Comparison of ENCODE assay signal across 11 cellular contexts in genomic region chr13:27977476-27978300, GRCh38. TPM values are rescaled to one million over a fixed set of nuclear protein-coding genes. Genes with fewer than 3 reads are reported as not detected.
DNase-seq lines count a peak whose midpoint lies in the region; ATAC-seq and TF ChIP-seq lines count a peak whose summit lies in the region.
"Had no signal": no experiment of that assay in that cellular context is flagged by ENCODE, and none has a peak within 500 bp of the region (broad histone marks: within the 10 kb centered on the region; RNA-seq: fewer than 3 reads in every experiment).

No MANE protein-coding gene starts in this region.

- H3K9ac ChIP-seq in rectal smooth muscle tissue (ENCODE audit: low read length), result peak overlapping the region; percentile 22

- H3K4me3 Mint-ChIP-seq in CD4-positive, alpha-beta memory T cell, result peak overlapping the region in 2 of 8 donors; percentile 54 to 71

- H3K36me3 ChIP-seq in Peyer's patch (no peaks in the 10 kb centered on the region), rectal smooth muscle tissue (ENCODE audit: control insufficient read depth, insufficient read depth, low read length) (no peaks in the 10 kb centered on the region)
- H3K36me3 ChIP-seq in CD4-positive, alpha-beta memory T cell (ENCODE audit: insufficient read depth, low read length), result no peaks in the 10 kb centered on the region
- H3K36me3 ChIP-seq: prostate gland, vagina had no signal

- H3K27me3 Mint-ChIP-seq in CD4-positive, alpha-beta memory T cell, result peaks cover 68 to 74% of the 10 kb centered on the region in 2 donors

- H3K9me3 Mint-ChIP-seq in CD4-positive, alpha-beta memory T cell, result peaks cover 0 to 3% (median 0%) of the 10 kb centered on the region in 8 donors

- TF ChIP-seq CTCF in GM13977 (IDR thresholded peaks at IDR 0.05; ENCODE audit: extremely low read depth, insufficient read depth, missing control alignments), result no peak
- TF ChIP-seq CTCF in Peyer's patch (IDR thresholded peaks at IDR 0.05), result no peak
- TF ChIP-seq CTCF in fibroblast of pulmonary artery (IDR thresholded peaks at IDR 0.05; ENCODE audit: low read length, missing control alignments), result no peak

- TF ChIP-seq POLR2A in Peyer's patch (IDR thresholded peaks at IDR 0.05), result no peak

- H3K27me3 ChIP-seq in Peyer's patch (no peaks in the 10 kb centered on the region), rectal smooth muscle tissue (ENCODE audit: control insufficient read depth, insufficient read depth, low read length) (peaks cover 26% of the 10 kb centered on the region)
- H3K27me3 ChIP-seq in CD4-positive, alpha-beta memory T cell (ENCODE audit: insufficient read depth, low read length), result peaks cover 19% of the 10 kb centered on the region
- H3K27me3 ChIP-seq: vagina had no signal

- H3K9me3 ChIP-seq in Peyer's patch, result no peaks in the 10 kb centered on the region
- H3K9me3 ChIP-seq in CD4-positive, alpha-beta memory T cell (ENCODE audit: control insufficient read depth in 1 of 2, low read length in 2 of 2), result no peaks in the 10 kb centered on the region
- H3K9me3 ChIP-seq: prostate gland, vagina had no signal

- no peak for ATAC-seq in GM21528 (IDR thresholded peaks at IDR 0.05; ENCODE audit: low FRiP score, unreplicated experiment)
- ATAC-seq: T-helper 17 cell had no signal

- POLR2A ChIA-PET in CD4-positive, alpha-beta memory T cell (lab: Charles Lee; ENCODE audit: partially characterized antibody), result no interaction called here

- intact Hi-C loops in CD4-positive, alpha-beta memory T cell (cut with micrococcal nuclease), result no loop called here

- peak; percentile 35 for DNase-seq in GM13977 (ENCODE audit: low spot score)
- peak in 2 of 3 donors; percentile 46 to 63 for DNase-seq in Peyer's patch
- peak; percentile 13 for DNase-seq in fibroblast of pulmonary artery (ENCODE audit: low read depth)
- no peak for DNase-seq in NCI-H446 (lab: John Stamatoyannopoulos, UW)
- DNase-seq in CD4-positive, alpha-beta memory T cell, result no peak
- DNase-seq: NCI-H187 treated with DMSO at 0.1 percent for 48 hours, T-helper 17 cell had no signal

- no peaks in the 10 kb centered on the region for H3K36me3 Mint-ChIP-seq in CD4-positive, alpha-beta memory T cell

- peaks cover 0 to 39% (median 11%) of the 10 kb centered on the region in 4 donors for H3K4me1 ChIP-seq in Peyer's patch
- H3K4me1 ChIP-seq in rectal smooth muscle tissue (ENCODE audit: control insufficient read depth, insufficient read depth, low read length), result no peaks in the 10 kb centered on the region
- peaks cover 11% of the 10 kb centered on the region for H3K4me1 ChIP-seq in CD4-positive, alpha-beta memory T cell (ENCODE audit: insufficient read depth, low read length)
- H3K4me1 ChIP-seq: prostate gland had no signal

- H3K27ac Mint-ChIP-seq in CD4-positive, alpha-beta memory T cell, result no peak overlapping the region
- H3K27ac Mint-ChIP-seq: T-helper 17 cell had no signal

- peaks cover 9 to 42% (median 21%) of the 10 kb centered on the region in 4 donors for H3K4me1 Mint-ChIP-seq in CD4-positive, alpha-beta memory T cell

- in situ Hi-C loops in GM13977 (cut with MboI; ENCODE audit: low pct_unique_long_range_greater_than_20kb, low sequenced_read_pairs, unreplicated experiment), result loop anchor here (10.0 kb wide), 1 partner anchor 183 kb away; the partner anchor contains the start of gene GSX1

- CTCF ChIA-PET in CD4-positive, alpha-beta memory T cell (lab: Charles Lee; ENCODE audit: partially characterized antibody), result interaction anchor here (0.6 to 13.0 kb wide), 4 partner anchors 149 to 1048 kb away, joined by 3 to 189 read pairs (median 5); no protein-coding TSS in a partner anchor

- H3K27ac ChIP-seq in Peyer's patch (peak overlapping the region in 3 of 4 donors; percentile 75 to 98 (median 93)), rectal smooth muscle tissue (ENCODE audit: low read depth, low read length) (no peak overlapping the region)
- no peak overlapping the region for H3K27ac ChIP-seq in CD4-positive, alpha-beta memory T cell (ENCODE audit: low read depth, low read length)
- H3K27ac ChIP-seq: prostate gland, vagina had no signal

- peak overlapping the region in 3 of 4 donors; percentile 35 to 72 (median 60) for H3K4me3 ChIP-seq in Peyer's patch
- H3K4me3 ChIP-seq in fibroblast of pulmonary artery (replicated peaks; ENCODE audit: low read depth, low read length), result no peak overlapping the region
- H3K4me3 ChIP-seq in rectal smooth muscle tissue (ENCODE audit: low read length), result peak overlapping the region; percentile 64
- no peak overlapping the region for H3K4me3 ChIP-seq in CD4-positive, alpha-beta memory T cell (ENCODE audit: low read length in 2 of 2)
- H3K4me3 ChIP-seq: prostate gland had no signal

RNA-seq across cellular contexts. Expression of gene CDX2, which starts 8.6 kb away (rescaled TPM):
- 100 to 1,000 TPM in 3 of 4 donors, 10 to 100 TPM in 1; 33.0 to 182 (median 136) TPM for total RNA-seq in Peyer's patch
- total RNA-seq in CD4-positive, alpha-beta memory T cell, result not detected
- polyA plus RNA-seq in CD4-positive, alpha-beta memory T cell, result not detected
- total RNA-seq: T-helper 17 cell, vagina had no signal

RNA-seq across cellular contexts. Expression of gene URAD, which starts 10.8 kb away (rescaled TPM):
- total RNA-seq in Peyer's patch, result 100 to 1,000 TPM in 2 of 4 donors, 10 to 100 TPM in 2; 38.0 to 144 (median 99.0) TPM
- total RNA-seq in CD4-positive, alpha-beta memory T cell, result not detected
- not detected for polyA plus RNA-seq in CD4-positive, alpha-beta memory T cell
- total RNA-seq: prostate gland, T-helper 17 cell, vagina had no signal

RNA-seq across cellular contexts. Expression of gene PDX1, which starts 57.9 kb away (rescaled TPM):
- total RNA-seq in Peyer's patch, result not detected
- not detected for total RNA-seq in CD4-positive, alpha-beta memory T cell
- polyA plus RNA-seq in CD4-positive, alpha-beta memory T cell, result not detected
- total RNA-seq: prostate gland, T-helper 17 cell, vagina had no signal

Comparison
In these comparisons a context has a peak if more than half of its experiments do, and no peak if none do; other contexts are left out.
1. DNase-seq: peak in GM13977 (single experiment), Peyer's patch (2 of 3) and fibroblast of pulmonary artery (single experiment); none in NCI-H446 (0 of 2) and CD4-positive, alpha-beta memory T cell (0 of 5).
2. H3K27ac ChIP-seq: peak in Peyer's patch (3 of 4); none in rectal smooth muscle tissue (single experiment) and CD4-positive, alpha-beta memory T cell (single experiment).
3. H3K4me3 ChIP-seq: peak in Peyer's patch (3 of 4) and rectal smooth muscle tissue (single experiment); none in fibroblast of pulmonary artery (single experiment) and CD4-positive, alpha-beta memory T cell (0 of 2).
4. RNA of gene CDX2, which starts 8.6 kb away (total RNA-seq): 33.0 to 182 TPM in Peyer's patch; not detected in CD4-positive, alpha-beta memory T cell; every median in the first group is over 10 times any median in the second.
5. RNA of gene URAD, which starts 10.8 kb away (total RNA-seq): 38.0 to 144 TPM in Peyer's patch; not detected in CD4-positive, alpha-beta memory T cell; every median in the first group is over 10 times any median in the second.